ENCODE assay signal across 1 cellular context in the genomic region with DNA sequence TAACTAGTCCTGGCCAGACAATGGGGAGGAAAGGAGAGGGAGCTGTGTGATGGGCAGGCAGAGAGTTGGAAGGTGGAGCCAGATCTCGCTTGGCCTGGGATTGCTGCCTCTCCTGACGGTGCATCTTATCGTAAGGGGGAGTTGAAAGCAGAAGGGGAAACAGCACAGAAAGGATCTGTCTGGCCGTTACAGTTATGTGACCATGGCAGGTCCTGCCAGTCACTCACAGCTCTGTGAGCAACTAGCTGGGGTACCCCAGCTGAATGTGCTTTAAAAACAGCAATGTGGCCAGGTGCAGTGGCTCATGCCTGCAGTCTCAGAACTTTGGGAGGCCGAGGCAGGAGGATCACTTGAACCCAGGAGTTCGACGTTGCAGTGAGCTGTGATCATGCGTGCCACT.
A peak's percentile ranks its signal among the peaks of the same experiment; 100 is the strongest.
TF ChIP-seq lines count a peak whose summit lies in the region.

No MANE protein-coding gene starts in this region.

TF ChIP-seq in K562, 482 proteins besides CTCF, POLR2A, EP300 and RAD21 (continued from another document and continues in another):
- TF ChIP-seq, protein P1, sequence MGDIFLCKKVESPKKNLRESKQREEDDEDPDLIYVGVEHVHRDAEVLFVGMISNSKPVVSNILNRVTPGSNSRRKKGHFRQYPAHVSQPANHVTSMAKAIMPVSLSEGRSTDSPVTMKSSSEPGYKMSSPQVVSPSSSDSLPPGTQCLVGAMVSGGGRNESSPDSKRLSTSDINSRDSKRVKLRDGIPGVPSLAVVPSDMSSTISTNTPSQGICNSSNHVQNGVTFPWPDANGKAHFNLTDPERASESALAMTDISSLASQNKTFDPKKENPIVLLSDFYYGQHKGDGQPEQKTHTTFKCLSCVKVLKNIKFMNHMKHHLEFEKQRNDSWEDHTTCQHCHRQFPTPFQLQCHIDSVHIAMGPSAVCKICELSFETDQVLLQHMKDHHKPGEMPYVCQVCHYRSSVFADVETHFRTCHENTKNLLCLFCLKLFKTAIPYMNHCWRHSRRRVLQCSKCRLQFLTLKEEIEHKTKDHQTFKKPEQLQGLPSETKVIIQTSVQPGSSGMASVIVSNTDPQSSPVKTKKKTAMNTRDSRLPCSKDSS (IDR thresholded peaks at IDR 0.05; ENCODE audit: low read depth, partially characterized antibody): no peak
- no peak for TF ChIP-seq PTBP1 (IDR thresholded peaks at IDR 0.05; ENCODE audit: low read depth, low read length)
- TF ChIP-seq, protein P2, sequence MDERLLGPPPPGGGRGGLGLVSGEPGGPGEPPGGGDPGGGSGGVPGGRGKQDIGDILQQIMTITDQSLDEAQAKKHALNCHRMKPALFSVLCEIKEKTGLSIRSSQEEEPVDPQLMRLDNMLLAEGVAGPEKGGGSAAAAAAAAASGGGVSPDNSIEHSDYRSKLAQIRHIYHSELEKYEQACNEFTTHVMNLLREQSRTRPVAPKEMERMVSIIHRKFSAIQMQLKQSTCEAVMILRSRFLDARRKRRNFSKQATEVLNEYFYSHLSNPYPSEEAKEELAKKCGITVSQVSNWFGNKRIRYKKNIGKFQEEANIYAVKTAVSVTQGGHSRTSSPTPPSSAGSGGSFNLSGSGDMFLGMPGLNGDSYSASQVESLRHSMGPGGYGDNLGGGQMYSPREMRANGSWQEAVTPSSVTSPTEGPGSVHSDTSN (CRISPR knock-in tag; IDR thresholded peaks at IDR 0.05; ENCODE audit: low read depth): 0 out of 2 replicates have a peak, but pooled peaks have one; percentile 13
- TF ChIP-seq, protein P2 (tag; conservative IDR thresholded peaks at IDR 0.05; ENCODE audit: low read depth): no peak
- TF ChIP-seq, protein P3, sequence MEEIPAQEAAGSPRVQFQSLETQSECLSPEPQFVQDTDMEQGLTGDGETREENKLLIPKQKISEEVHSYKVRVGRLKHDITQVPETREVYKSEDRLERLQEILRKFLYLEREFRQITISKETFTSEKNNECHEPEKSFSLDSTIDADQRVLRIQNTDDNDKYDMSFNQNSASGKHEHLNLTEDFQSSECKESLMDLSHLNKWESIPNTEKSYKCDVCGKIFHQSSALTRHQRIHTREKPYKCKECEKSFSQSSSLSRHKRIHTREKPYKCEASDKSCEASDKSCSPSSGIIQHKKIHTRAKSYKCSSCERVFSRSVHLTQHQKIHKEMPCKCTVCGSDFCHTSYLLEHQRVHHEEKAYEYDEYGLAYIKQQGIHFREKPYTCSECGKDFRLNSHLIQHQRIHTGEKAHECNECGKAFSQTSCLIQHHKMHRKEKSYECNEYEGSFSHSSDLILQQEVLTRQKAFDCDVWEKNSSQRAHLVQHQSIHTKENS (CRISPR knock-in tag; IDR thresholded peaks at IDR 0.05): no peak
- no peak for TF ChIP-seq ZNF175 (CRISPR knock-in tag; IDR thresholded peaks at IDR 0.05; ENCODE audit: low read depth)
- TF ChIP-seq, protein P4, sequence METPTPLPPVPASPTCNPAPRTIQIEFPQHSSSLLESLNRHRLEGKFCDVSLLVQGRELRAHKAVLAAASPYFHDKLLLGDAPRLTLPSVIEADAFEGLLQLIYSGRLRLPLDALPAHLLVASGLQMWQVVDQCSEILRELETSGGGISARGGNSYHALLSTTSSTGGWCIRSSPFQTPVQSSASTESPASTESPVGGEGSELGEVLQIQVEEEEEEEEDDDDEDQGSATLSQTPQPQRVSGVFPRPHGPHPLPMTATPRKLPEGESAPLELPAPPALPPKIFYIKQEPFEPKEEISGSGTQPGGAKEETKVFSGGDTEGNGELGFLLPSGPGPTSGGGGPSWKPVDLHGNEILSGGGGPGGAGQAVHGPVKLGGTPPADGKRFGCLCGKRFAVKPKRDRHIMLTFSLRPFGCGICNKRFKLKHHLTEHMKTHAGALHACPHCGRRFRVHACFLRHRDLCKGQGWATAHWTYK (CRISPR knock-in tag; IDR thresholded peaks at IDR 0.05): no peak
- no peak for TF ChIP-seq TAL1 (IDR thresholded peaks at IDR 0.05)
- no peak for TF ChIP-seq HDGF (IDR thresholded peaks at IDR 0.05)
- no peak for TF ChIP-seq CEBPG (CRISPR knock-in tag; IDR thresholded peaks at IDR 0.05)
- no peak for TF ChIP-seq CEBPG (tag; conservative IDR thresholded peaks at IDR 0.05 in 1 of 2, IDR thresholded peaks at IDR 0.05 in 1 of 2)
- TF ChIP-seq PHB (CRISPR knock-in tag; IDR thresholded peaks at IDR 0.05): no peak
- TF ChIP-seq GATAD2A (IDR thresholded peaks at IDR 0.05): no peak
- TF ChIP-seq, protein P5, sequence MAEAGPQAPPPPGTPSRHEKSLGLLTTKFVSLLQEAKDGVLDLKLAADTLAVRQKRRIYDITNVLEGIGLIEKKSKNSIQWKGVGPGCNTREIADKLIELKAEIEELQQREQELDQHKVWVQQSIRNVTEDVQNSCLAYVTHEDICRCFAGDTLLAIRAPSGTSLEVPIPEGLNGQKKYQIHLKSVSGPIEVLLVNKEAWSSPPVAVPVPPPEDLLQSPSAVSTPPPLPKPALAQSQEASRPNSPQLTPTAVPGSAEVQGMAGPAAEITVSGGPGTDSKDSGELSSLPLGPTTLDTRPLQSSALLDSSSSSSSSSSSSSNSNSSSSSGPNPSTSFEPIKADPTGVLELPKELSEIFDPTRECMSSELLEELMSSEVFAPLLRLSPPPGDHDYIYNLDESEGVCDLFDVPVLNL (CRISPR knock-in tag; IDR thresholded peaks at IDR 0.05; ENCODE audit: low read depth): no peak
- TF ChIP-seq, protein P6, sequence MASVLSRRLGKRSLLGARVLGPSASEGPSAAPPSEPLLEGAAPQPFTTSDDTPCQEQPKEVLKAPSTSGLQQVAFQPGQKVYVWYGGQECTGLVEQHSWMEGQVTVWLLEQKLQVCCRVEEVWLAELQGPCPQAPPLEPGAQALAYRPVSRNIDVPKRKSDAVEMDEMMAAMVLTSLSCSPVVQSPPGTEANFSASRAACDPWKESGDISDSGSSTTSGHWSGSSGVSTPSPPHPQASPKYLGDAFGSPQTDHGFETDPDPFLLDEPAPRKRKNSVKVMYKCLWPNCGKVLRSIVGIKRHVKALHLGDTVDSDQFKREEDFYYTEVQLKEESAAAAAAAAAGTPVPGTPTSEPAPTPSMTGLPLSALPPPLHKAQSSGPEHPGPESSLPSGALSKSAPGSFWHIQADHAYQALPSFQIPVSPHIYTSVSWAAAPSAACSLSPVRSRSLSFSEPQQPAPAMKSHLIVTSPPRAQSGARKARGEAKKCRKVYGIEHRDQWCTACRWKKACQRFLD (CRISPR knock-in tag; IDR thresholded peaks at IDR 0.05): no peak
- TF ChIP-seq SP2 (IDR thresholded peaks at IDR 0.05; ENCODE audit: extremely low read depth, low read depth, low read length, poor library complexity, severe bottlenecking): no peak
- TF ChIP-seq, protein P7, sequence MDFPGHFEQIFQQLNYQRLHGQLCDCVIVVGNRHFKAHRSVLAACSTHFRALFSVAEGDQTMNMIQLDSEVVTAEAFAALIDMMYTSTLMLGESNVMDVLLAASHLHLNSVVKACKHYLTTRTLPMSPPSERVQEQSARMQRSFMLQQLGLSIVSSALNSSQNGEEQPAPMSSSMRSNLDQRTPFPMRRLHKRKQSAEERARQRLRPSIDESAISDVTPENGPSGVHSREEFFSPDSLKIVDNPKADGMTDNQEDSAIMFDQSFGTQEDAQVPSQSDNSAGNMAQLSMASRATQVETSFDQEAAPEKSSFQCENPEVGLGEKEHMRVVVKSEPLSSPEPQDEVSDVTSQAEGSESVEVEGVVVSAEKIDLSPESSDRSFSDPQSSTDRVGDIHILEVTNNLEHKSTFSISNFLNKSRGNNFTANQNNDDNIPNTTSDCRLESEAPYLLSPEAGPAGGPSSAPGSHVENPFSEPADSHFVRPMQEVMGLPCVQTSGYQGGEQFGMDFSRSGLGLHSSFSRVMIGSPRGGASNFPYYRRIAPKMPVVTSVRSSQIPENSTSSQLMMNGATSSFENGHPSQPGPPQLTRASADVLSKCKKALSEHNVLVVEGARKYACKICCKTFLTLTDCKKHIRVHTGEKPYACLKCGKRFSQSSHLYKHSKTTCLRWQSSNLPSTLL (IDR thresholded peaks at IDR 0.05): no peak
- TF ChIP-seq, protein P8, sequence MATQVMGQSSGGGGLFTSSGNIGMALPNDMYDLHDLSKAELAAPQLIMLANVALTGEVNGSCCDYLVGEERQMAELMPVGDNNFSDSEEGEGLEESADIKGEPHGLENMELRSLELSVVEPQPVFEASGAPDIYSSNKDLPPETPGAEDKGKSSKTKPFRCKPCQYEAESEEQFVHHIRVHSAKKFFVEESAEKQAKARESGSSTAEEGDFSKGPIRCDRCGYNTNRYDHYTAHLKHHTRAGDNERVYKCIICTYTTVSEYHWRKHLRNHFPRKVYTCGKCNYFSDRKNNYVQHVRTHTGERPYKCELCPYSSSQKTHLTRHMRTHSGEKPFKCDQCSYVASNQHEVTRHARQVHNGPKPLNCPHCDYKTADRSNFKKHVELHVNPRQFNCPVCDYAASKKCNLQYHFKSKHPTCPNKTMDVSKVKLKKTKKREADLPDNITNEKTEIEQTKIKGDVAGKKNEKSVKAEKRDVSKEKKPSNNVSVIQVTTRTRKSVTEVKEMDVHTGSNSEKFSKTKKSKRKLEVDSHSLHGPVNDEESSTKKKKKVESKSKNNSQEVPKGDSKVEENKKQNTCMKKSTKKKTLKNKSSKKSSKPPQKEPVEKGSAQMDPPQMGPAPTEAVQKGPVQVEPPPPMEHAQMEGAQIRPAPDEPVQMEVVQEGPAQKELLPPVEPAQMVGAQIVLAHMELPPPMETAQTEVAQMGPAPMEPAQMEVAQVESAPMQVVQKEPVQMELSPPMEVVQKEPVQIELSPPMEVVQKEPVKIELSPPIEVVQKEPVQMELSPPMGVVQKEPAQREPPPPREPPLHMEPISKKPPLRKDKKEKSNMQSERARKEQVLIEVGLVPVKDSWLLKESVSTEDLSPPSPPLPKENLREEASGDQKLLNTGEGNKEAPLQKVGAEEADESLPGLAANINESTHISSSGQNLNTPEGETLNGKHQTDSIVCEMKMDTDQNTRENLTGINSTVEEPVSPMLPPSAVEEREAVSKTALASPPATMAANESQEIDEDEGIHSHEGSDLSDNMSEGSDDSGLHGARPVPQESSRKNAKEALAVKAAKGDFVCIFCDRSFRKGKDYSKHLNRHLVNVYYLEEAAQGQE (CRISPR knock-in tag; IDR thresholded peaks at IDR 0.05; ENCODE audit: low read depth): no peak
- TF ChIP-seq ZNF436 (CRISPR knock-in tag; IDR thresholded peaks at IDR 0.05): no peak
- TF ChIP-seq SP1 (CRISPR knock-in tag; IDR thresholded peaks at IDR 0.05): no peak
- TF ChIP-seq, protein P9, sequence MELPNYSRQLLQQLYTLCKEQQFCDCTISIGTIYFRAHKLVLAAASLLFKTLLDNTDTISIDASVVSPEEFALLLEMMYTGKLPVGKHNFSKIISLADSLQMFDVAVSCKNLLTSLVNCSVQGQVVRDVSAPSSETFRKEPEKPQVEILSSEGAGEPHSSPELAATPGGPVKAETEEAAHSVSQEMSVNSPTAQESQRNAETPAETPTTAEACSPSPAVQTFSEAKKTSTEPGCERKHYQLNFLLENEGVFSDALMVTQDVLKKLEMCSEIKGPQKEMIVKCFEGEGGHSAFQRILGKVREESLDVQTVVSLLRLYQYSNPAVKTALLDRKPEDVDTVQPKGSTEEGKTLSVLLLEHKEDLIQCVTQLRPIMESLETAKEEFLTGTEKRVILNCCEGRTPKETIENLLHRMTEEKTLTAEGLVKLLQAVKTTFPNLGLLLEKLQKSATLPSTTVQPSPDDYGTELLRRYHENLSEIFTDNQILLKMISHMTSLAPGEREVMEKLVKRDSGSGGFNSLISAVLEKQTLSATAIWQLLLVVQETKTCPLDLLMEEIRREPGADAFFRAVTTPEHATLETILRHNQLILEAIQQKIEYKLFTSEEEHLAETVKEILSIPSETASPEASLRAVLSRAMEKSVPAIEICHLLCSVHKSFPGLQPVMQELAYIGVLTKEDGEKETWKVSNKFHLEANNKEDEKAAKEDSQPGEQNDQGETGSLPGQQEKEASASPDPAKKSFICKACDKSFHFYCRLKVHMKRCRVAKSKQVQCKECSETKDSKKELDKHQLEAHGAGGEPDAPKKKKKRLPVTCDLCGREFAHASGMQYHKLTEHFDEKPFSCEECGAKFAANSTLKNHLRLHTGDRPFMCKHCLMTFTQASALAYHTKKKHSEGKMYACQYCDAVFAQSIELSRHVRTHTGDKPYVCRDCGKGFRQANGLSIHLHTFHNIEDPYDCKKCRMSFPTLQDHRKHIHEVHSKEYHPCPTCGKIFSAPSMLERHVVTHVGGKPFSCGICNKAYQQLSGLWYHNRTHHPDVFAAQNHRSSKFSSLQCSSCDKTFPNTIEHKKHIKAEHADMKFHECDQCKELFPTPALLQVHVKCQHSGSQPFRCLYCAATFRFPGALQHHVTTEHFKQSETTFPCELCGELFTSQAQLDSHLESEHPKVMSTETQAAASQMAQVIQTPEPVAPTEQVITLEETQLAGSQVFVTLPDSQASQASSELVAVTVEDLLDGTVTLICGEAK (IDR thresholded peaks at IDR 0.05): no peak
- TF ChIP-seq, protein P9 (CRISPR knock-in tag; IDR thresholded peaks at IDR 0.05): no peak
- TF ChIP-seq JUND (IDR thresholded peaks at IDR 0.05; ENCODE audit: borderline replicate concordance, low read depth, low read length): no peak
- no peak; the same call in 2 of the 3 replicates for TF ChIP-seq JUND (tag; IDR thresholded peaks at IDR 0.05; ENCODE audit: borderline replicate concordance, low read depth, low read length)
- TF ChIP-seq ZNF143 (CRISPR knock-in tag; IDR thresholded peaks at IDR 0.05): no peak
- no peak for TF ChIP-seq RBM25 (IDR thresholded peaks at IDR 0.05; ENCODE audit: low read depth, low read length, severe bottlenecking)
- TF ChIP-seq SNIP1 (IDR thresholded peaks at IDR 0.05; ENCODE audit: low read depth): no peak
- TF ChIP-seq TBP (optimal IDR thresholded peaks at IDR 0.05; ENCODE audit: low read depth, low read length): no peak
